ENCODE assay signal across 1 cellular context in genomic region chr5:72281764-72282499, GRCh38.
TF ChIP-seq lines count a peak whose summit lies in the region.

No MANE protein-coding gene starts in this region.

TF ChIP-seq in K562, 482 proteins besides CTCF, POLR2A, EP300 and RAD21 (continued from another document and continues in another):
- TF ChIP-seq ZMIZ1 (IDR thresholded peaks at IDR 0.05; ENCODE audit: low read depth in 2 of 2, low read length in 2 of 2) (0 out of 4 replicates have a peak, but pooled peaks of 1 of the 2 experiments have one; percentile 33), PTRF (tag; IDR thresholded peaks at IDR 0.05) (no peak), PATZ1 (CRISPR knock-in tag; IDR thresholded peaks at IDR 0.05; ENCODE audit: borderline replicate concordance) (no peak; the same call in 1 of the 2 replicates), CEBPG (CRISPR knock-in tag; IDR thresholded peaks at IDR 0.05) (peak; percentile 96), CEBPG (tag; conservative IDR thresholded peaks at IDR 0.05 in 1 of 2, IDR thresholded peaks at IDR 0.05 in 1 of 2) (peak; percentile 99 to 100), MLLT1 (IDR thresholded peaks at IDR 0.05) (peak in 1 of 2 experiments; percentile 64; a peak in 1 of 4 replicates), ZNF212 (CRISPR knock-in tag; IDR thresholded peaks at IDR 0.05) (0 out of 2 replicates have a peak, but pooled peaks have one; percentile 4), BACH1 (tag; IDR thresholded peaks at IDR 0.05) (peak; percentile 47; the same call in 1 of the 2 replicates), DEAF1 (CRISPR knock-in tag; IDR thresholded peaks at IDR 0.05) (peak; percentile 49), ZNF584 (CRISPR knock-in tag; IDR thresholded peaks at IDR 0.05; ENCODE audit: low read depth) (peak; percentile 61), MAFK (IDR thresholded peaks at IDR 0.05; ENCODE audit: low read length) (no peak), ZNF586 (CRISPR knock-in tag; conservative IDR thresholded peaks at IDR 0.05) (peak; percentile 92), CAMTA2 (CRISPR knock-in tag; conservative IDR thresholded peaks at IDR 0.05) (no peak), ARID3A (IDR thresholded peaks at IDR 0.05; ENCODE audit: borderline replicate concordance, low read depth, low read length) (0 out of 2 replicates have a peak, but pooled peaks have one; percentile 47), RFX7 (CRISPR knock-in tag; IDR thresholded peaks at IDR 0.05) (no peak), TEAD4 (IDR thresholded peaks at IDR 0.05; ENCODE audit: low read length) (peak; percentile 84), TEAD4 (CRISPR knock-in tag; IDR thresholded peaks at IDR 0.05; ENCODE audit: borderline replicate concordance) (no peak), ELK3 (CRISPR knock-in tag; IDR thresholded peaks at IDR 0.05) (no peak), ID3 (CRISPR knock-in tag; IDR thresholded peaks at IDR 0.05) (no peak), ID3 (tag; IDR thresholded peaks at IDR 0.05) (peak; percentile 53; the same call in 1 of the 2 replicates), EP400 (IDR thresholded peaks at IDR 0.05) (peak; percentile 75), NFRKB (IDR thresholded peaks at IDR 0.05; ENCODE audit: low read depth) (peak; percentile 84), PBX2 (CRISPR knock-in tag; IDR thresholded peaks at IDR 0.05; ENCODE audit: low read depth) (peak; percentile 33; the same call in 1 of the 2 replicates), PBX2 (tag; conservative IDR thresholded peaks at IDR 0.05; ENCODE audit: low read depth) (peak; percentile 96), POLR2H (tag; IDR thresholded peaks at IDR 0.05; ENCODE audit: low read depth) (peak; percentile 96), POLR2G (IDR thresholded peaks at IDR 0.05; ENCODE audit: low read depth, low read length) (peak; percentile 59), SIRT6 (IDR thresholded peaks at IDR 0.05; ENCODE audit: low read depth, low read length) (no peak), ZNF644 (tag; IDR thresholded peaks at IDR 0.05; ENCODE audit: low read depth) (peak; percentile 16; the same call in 1 of the 2 replicates), IRF9 (tag; IDR thresholded peaks at IDR 0.05) (peak; percentile 96), GABPA (tag; conservative IDR thresholded peaks at IDR 0.05; ENCODE audit: low read depth) (peak; percentile 13; the same call in 1 of the 2 replicates), TAF7 (tag; IDR thresholded peaks at IDR 0.05) (peak; percentile 51; the same call in 1 of the 2 replicates), THAP7 (CRISPR knock-in tag; IDR thresholded peaks at IDR 0.05) (0 out of 2 replicates have a peak, but pooled peaks have one; percentile 58), ZNF174 (CRISPR knock-in tag; IDR thresholded peaks at IDR 0.05) (no peak), FOXA3 (CRISPR knock-in tag; conservative IDR thresholded peaks at IDR 0.05 in 1 of 2, IDR thresholded peaks at IDR 0.05 in 1 of 2) (peak in 1 of 2 experiments; percentile 51; a peak in 1 of 4 replicates), CEBPB (tag; IDR thresholded peaks at IDR 0.05) (peak; percentile 94), PKNOX1 (IDR thresholded peaks at IDR 0.05) (peak; percentile 88), MTF1 (CRISPR knock-in tag; IDR thresholded peaks at IDR 0.05; ENCODE audit: borderline replicate concordance) (no peak), NR2C1 (IDR thresholded peaks at IDR 0.05) (no peak), NR2C1 (tag; IDR thresholded peaks at IDR 0.05) (peak; percentile 50; the same call in 1 of the 2 replicates), ZNF766 (CRISPR knock-in tag; conservative IDR thresholded peaks at IDR 0.05) (peak; percentile 76; the same call in 1 of the 2 replicates), RBBP5 (IDR thresholded peaks at IDR 0.05; ENCODE audit: borderline replicate concordance, insufficient read depth, low read length, poor library complexity, severe bottlenecking) (no peak), ZNF311 (CRISPR knock-in tag; IDR thresholded peaks at IDR 0.05) (0 out of 2 replicates have a peak, but pooled peaks have one; percentile 10), SOX6 (IDR thresholded peaks at IDR 0.05) (peak; percentile 44; the same call in 1 of the 2 replicates), L3MBTL2 (IDR thresholded peaks at IDR 0.05) (peak; percentile 28; the same call in 1 of the 2 replicates), CCAR2 (IDR thresholded peaks at IDR 0.05; ENCODE audit: low read depth, low read length) (no peak), ZNF589 (CRISPR knock-in tag; IDR thresholded peaks at IDR 0.05; ENCODE audit: low read depth) (peak; percentile 77)
